Comparison of ENCODE assay signal across 1 cellular context in the genomic region with DNA sequence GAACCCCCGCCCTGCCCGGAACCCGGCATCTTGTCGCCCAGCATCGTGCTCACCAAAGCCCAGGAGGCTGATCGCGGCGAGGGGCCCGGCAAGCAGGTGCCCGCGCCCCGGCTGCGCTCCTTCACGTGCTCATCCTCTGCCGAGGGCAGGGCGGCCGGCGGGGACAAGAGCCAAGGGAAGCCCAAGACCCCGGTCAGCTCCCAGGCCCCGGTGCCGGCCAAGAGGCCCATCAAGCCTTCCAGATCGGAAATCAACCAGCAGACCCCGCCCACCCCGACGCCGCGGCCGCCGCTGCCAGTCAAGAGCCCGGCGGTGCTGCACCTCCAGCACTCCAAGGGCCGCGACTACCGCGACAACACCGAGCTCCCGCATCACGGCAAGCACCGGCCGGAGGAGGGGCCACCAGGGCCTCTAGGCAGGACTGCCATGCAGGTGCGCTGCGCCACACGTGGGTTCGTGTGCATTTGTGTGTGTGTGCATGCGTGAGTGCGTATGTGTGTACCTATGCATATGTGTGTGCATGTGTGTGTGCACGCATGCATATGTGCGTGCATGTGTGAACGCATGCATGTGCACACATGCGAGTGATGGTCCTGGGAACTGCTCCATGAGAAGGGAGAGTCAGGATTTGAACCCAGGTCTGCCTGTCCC.
TF ChIP-seq lines count a peak whose summit lies in the region.

No MANE protein-coding gene starts in this region.

TF ChIP-seq in GM23338, 12 proteins besides CTCF, POLR2A, EP300 and RAD21 (continued from another document):
- TF ChIP-seq, protein P1, sequence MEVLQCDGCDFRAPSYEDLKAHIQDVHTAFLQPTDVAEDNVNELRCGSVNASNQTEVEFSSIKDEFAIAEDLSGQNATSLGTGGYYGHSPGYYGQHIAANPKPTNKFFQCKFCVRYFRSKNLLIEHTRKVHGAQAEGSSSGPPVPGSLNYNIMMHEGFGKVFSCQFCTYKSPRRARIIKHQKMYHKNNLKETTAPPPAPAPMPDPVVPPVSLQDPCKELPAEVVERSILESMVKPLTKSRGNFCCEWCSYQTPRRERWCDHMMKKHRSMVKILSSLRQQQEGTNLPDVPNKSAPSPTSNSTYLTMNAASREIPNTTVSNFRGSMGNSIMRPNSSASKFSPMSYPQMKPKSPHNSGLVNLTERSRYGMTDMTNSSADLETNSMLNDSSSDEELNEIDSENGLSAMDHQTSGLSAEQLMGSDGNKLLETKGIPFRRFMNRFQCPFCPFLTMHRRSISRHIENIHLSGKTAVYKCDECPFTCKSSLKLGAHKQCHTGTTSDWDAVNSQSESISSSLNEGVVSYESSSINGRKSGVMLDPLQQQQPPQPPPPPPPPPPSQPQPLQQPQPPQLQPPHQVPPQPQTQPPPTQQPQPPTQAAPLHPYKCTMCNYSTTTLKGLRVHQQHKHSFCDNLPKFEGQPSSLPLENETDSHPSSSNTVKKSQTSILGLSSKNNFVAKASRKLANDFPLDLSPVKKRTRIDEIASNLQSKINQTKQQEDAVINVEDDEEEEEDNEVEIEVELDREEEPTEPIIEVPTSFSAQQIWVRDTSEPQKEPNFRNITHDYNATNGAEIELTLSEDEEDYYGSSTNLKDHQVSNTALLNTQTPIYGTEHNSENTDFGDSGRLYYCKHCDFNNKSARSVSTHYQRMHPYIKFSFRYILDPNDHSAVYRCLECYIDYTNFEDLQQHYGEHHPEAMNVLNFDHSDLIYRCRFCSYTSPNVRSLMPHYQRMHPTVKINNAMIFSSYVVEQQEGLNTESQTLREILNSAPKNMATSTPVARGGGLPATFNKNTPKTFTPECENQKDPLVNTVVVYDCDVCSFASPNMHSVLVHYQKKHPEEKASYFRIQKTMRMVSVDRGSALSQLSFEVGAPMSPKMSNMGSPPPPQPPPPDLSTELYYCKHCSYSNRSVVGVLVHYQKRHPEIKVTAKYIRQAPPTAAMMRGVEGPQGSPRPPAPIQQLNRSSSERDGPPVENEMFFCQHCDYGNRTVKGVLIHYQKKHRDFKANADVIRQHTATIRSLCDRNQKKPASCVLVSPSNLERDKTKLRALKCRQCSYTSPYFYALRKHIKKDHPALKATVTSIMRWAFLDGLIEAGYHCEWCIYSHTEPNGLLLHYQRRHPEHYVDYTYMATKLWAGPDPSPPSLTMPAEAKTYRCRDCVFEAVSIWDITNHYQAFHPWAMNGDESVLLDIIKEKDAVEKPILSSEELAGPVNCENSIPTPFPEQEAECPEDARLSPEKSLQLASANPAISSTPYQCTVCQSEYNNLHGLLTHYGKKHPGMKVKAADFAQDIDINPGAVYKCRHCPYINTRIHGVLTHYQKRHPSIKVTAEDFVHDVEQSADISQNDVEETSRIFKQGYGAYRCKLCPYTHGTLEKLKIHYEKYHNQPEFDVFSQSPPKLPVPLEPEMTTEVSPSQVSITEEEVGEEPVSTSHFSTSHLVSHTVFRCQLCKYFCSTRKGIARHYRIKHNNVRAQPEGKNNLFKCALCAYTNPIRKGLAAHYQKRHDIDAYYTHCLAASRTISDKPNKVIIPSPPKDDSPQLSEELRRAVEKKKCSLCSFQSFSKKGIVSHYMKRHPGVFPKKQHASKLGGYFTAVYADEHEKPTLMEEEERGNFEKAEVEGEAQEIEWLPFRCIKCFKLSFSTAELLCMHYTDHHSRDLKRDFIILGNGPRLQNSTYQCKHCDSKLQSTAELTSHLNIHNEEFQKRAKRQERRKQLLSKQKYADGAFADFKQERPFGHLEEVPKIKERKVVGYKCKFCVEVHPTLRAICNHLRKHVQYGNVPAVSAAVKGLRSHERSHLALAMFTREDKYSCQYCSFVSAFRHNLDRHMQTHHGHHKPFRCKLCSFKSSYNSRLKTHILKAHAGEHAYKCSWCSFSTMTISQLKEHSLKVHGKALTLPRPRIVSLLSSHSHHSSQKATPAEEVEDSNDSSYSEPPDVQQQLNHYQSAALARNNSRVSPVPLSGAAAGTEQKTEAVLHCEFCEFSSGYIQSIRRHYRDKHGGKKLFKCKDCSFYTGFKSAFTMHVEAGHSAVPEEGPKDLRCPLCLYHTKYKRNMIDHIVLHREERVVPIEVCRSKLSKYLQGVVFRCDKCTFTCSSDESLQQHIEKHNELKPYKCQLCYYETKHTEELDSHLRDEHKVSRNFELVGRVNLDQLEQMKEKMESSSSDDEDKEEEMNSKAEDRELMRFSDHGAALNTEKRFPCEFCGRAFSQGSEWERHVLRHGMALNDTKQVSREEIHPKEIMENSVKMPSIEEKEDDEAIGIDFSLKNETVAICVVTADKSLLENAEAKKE (CRISPR knock-in tag; IDR thresholded peaks at IDR 0.05): no peak
- no peak for TF ChIP-seq ZNF331 (CRISPR knock-in tag; IDR thresholded peaks at IDR 0.05; ENCODE audit: low read depth)
TF ChIP-seq in GM23338: peak in this region for 0.
